Comparison of ENCODE assay signal across 1 cellular context in the genomic region with DNA sequence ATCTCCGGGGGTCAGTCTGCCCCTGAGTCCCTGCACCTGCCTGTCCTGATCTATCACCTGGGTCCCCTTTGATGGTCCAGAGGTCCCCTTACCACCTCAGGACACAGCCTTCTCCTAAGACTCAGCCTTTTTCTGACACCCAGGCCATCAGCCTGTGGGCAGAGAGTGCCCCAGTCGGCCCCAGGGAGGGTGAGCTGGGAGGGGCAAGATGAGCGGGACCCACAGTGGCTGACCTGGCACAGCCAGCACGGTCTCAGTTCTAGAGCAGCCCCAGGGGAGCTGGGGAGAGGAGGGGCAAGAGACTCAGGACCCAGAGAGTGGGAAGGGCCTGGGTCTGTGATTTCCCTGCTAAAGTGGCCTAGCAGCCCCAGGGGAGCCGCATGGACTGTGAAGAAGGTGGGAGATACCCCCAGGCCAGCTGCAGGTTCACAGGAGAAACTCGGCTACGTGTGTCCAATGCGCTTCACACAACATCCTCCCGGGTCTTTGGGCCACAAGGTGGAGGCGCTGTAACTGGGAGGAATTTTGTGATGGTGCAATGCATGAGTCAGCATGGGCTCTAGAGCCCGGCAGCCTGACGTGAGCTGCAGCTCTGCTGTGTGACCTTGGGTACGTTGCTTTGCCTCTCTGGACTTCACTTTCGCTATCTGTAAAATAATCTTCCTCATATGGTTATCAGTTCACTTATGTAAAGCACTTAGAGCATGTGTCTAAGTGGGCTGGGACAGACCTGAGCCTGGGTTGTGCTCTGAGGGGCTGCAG.
TF ChIP-seq lines count a peak whose summit lies in the region.

No MANE protein-coding gene starts in this region.

TF ChIP-seq in GM23338, 12 proteins besides CTCF, POLR2A, EP300 and RAD21 (continued from another document):
- TF ChIP-seq ZNF462 (CRISPR knock-in tag; IDR thresholded peaks at IDR 0.05) (no peak), EZH2phosphoT487 (IDR thresholded peaks at IDR 0.05; ENCODE audit: unreplicated experiment) (no peak), REST (IDR thresholded peaks at IDR 0.05; ENCODE audit: unreplicated experiment) (no peak), EZH2 (IDR thresholded peaks at IDR 0.05; ENCODE audit: low read depth, unreplicated experiment) (no peak), ZNF114 (CRISPR knock-in tag; IDR thresholded peaks at IDR 0.05) (no peak), ZNF331 (CRISPR knock-in tag; IDR thresholded peaks at IDR 0.05; ENCODE audit: low read depth) (no peak), CREB1 (CRISPR knock-in tag; IDR thresholded peaks at IDR 0.05; ENCODE audit: low read depth) (no peak), ETS1 (IDR thresholded peaks at IDR 0.05) (no peak)
